ENCODE assay signal across 1 cellular context in the genomic region with DNA sequence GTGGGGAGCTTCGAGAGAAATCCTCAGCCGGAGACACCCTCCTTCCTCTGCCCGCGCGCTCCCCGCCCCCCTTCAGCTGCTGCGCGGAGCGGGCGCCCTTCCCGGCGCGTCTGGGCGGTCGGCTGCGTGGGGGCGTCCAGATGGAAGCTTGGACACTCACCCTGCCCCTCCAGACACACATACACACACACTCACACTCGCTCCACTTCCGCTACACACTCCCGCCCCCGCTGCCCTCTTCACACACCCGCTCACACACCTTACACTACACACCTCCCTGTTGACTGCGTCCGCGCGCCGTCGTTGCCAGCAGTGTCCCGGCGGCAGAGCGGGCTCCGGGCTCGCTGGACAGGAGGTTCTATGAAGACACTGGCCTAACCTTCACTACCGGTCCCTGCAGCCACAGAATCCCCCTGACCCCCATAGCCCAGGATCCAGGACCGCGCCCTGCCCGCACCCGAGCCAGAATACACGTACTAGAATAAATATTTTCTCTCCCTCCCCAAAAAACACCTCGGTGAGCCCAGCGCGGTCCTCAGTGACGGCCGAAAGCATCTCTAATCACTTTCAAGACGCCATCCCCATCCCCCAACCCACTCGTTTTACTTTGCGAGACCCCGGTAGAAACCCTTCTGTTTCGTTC.
TF ChIP-seq lines count a peak whose summit lies in the region.

No MANE protein-coding gene starts in this region.

TF ChIP-seq in GM12878, 131 proteins besides CTCF, POLR2A, EP300 and RAD21 (continued from another document and continues in another):
- TF ChIP-seq, protein P1, sequence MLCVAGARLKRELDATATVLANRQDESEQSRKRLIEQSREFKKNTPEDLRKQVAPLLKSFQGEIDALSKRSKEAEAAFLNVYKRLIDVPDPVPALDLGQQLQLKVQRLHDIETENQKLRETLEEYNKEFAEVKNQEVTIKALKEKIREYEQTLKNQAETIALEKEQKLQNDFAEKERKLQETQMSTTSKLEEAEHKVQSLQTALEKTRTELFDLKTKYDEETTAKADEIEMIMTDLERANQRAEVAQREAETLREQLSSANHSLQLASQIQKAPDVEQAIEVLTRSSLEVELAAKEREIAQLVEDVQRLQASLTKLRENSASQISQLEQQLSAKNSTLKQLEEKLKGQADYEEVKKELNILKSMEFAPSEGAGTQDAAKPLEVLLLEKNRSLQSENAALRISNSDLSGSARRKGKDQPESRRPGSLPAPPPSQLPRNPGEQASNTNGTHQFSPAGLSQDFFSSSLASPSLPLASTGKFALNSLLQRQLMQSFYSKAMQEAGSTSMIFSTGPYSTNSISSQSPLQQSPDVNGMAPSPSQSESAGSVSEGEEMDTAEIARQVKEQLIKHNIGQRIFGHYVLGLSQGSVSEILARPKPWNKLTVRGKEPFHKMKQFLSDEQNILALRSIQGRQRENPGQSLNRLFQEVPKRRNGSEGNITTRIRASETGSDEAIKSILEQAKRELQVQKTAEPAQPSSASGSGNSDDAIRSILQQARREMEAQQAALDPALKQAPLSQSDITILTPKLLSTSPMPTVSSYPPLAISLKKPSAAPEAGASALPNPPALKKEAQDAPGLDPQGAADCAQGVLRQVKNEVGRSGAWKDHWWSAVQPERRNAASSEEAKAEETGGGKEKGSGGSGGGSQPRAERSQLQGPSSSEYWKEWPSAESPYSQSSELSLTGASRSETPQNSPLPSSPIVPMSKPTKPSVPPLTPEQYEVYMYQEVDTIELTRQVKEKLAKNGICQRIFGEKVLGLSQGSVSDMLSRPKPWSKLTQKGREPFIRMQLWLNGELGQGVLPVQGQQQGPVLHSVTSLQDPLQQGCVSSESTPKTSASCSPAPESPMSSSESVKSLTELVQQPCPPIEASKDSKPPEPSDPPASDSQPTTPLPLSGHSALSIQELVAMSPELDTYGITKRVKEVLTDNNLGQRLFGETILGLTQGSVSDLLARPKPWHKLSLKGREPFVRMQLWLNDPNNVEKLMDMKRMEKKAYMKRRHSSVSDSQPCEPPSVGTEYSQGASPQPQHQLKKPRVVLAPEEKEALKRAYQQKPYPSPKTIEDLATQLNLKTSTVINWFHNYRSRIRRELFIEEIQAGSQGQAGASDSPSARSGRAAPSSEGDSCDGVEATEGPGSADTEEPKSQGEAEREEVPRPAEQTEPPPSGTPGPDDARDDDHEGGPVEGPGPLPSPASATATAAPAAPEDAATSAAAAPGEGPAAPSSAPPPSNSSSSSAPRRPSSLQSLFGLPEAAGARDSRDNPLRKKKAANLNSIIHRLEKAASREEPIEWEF (IDR thresholded peaks at IDR 0.05; ENCODE audit: insufficient replicate concordance, low read depth, low read length) = no peak
- no peak for TF ChIP-seq YY1 (IDR thresholded peaks at IDR 0.05; ENCODE audit: low read depth, low read length)
- no peak for TF ChIP-seq EZH2 (IDR thresholded peaks at IDR 0.05; ENCODE audit: borderline replicate concordance, control insufficient read depth, low read depth, low read length)
- peak; percentile 45; the same call in 1 of the 2 replicates for TF ChIP-seq TARDBP (IDR thresholded peaks at IDR 0.05; ENCODE audit: borderline replicate concordance)
- TF ChIP-seq, protein P2, sequence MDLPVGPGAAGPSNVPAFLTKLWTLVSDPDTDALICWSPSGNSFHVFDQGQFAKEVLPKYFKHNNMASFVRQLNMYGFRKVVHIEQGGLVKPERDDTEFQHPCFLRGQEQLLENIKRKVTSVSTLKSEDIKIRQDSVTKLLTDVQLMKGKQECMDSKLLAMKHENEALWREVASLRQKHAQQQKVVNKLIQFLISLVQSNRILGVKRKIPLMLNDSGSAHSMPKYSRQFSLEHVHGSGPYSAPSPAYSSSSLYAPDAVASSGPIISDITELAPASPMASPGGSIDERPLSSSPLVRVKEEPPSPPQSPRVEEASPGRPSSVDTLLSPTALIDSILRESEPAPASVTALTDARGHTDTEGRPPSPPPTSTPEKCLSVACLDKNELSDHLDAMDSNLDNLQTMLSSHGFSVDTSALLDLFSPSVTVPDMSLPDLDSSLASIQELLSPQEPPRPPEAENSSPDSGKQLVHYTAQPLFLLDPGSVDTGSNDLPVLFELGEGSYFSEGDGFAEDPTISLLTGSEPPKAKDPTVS (IDR thresholded peaks at IDR 0.05; ENCODE audit: low read depth, low read length) = no peak
- no peak for TF ChIP-seq SMARCA5 (IDR thresholded peaks at IDR 0.05)
- TF ChIP-seq, protein P3, sequence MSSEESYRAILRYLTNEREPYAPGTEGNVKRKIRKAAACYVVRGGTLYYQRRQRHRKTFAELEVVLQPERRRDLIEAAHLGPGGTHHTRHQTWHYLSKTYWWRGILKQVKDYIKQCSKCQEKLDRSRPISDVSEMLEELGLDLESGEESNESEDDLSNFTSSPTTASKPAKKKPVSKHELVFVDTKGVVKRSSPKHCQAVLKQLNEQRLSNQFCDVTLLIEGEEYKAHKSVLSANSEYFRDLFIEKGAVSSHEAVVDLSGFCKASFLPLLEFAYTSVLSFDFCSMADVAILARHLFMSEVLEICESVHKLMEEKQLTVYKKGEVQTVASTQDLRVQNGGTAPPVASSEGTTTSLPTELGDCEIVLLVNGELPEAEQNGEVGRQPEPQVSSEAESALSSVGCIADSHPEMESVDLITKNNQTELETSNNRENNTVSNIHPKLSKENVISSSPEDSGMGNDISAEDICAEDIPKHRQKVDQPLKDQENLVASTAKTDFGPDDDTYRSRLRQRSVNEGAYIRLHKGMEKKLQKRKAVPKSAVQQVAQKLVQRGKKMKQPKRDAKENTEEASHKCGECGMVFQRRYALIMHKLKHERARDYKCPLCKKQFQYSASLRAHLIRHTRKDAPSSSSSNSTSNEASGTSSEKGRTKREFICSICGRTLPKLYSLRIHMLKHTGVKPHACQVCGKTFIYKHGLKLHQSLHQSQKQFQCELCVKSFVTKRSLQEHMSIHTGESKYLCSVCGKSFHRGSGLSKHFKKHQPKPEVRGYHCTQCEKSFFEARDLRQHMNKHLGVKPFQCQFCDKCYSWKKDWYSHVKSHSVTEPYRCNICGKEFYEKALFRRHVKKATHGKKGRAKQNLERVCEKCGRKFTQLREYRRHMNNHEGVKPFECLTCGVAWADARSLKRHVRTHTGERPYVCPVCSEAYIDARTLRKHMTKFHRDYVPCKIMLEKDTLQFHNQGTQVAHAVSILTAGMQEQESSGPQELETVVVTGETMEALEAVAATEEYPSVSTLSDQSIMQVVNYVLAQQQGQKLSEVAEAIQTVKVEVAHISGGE (CRISPR knock-in tag; IDR thresholded peaks at IDR 0.05) = no peak
- TF ChIP-seq, protein P4, sequence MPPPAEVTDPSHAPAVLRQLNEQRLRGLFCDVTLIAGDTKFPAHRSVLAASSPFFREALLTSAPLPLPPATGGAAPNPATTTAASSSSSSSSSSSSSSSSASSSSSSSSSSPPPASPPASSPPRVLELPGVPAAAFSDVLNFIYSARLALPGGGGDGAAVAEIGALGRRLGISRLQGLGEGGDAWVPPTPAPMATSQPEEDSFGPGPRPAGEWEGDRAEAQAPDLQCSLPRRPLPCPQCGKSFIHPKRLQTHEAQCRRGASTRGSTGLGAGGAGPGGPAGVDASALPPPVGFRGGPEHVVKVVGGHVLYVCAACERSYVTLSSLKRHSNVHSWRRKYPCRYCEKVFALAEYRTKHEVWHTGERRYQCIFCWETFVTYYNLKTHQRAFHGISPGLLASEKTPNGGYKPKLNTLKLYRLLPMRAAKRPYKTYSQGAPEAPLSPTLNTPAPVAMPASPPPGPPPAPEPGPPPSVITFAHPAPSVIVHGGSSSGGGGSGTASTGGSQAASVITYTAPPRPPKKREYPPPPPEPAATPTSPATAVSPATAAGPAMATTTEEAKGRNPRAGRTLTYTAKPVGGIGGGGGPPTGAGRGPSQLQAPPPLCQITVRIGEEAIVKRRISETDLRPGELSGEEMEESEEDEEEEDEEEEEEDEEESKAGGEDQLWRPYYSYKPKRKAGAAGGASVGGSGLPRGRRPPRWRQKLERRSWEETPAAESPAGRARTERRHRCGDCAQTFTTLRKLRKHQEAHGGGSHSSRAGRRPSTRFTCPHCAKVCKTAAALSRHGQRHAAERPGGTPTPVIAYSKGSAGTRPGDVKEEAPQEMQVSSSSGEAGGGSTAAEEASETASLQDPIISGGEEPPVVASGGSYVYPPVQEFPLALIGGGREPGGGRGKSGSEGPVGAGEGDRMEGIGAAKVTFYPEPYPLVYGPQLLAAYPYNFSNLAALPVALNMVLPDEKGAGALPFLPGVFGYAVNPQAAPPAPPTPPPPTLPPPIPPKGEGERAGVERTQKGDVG (CRISPR knock-in tag; IDR thresholded peaks at IDR 0.05) = no peak
- TF ChIP-seq JUND (IDR thresholded peaks at IDR 0.05; ENCODE audit: low read depth, low read length) = no peak
- TF ChIP-seq, protein P5, sequence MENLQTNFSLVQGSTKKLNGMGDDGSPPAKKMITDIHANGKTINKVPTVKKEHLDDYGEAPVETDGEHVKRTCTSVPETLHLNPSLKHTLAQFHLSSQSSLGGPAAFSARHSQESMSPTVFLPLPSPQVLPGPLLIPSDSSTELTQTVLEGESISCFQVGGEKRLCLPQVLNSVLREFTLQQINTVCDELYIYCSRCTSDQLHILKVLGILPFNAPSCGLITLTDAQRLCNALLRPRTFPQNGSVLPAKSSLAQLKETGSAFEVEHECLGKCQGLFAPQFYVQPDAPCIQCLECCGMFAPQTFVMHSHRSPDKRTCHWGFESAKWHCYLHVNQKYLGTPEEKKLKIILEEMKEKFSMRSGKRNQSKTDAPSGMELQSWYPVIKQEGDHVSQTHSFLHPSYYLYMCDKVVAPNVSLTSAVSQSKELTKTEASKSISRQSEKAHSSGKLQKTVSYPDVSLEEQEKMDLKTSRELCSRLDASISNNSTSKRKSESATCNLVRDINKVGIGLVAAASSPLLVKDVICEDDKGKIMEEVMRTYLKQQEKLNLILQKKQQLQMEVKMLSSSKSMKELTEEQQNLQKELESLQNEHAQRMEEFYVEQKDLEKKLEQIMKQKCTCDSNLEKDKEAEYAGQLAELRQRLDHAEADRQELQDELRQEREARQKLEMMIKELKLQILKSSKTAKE (IDR thresholded peaks at IDR 0.05; ENCODE audit: low read depth, poor library complexity, severe bottlenecking) = no peak
- no peak for TF ChIP-seq HCFC1 (IDR thresholded peaks at IDR 0.05; ENCODE audit: low read length)
- TF ChIP-seq CREM (IDR thresholded peaks at IDR 0.05; ENCODE audit: low read depth) = no peak
- TF ChIP-seq ZNF622 (IDR thresholded peaks at IDR 0.05) = no peak
- no peak for TF ChIP-seq MEF2B (IDR thresholded peaks at IDR 0.05; ENCODE audit: partially characterized antibody, poor library complexity, severe bottlenecking)
- 0 out of 2 replicates have a peak, but pooled peaks have one; percentile 50 for TF ChIP-seq SMAD5 (IDR thresholded peaks at IDR 0.05; ENCODE audit: low read depth)
- peak; percentile 66 for TF ChIP-seq POLR2AphosphoS5 (IDR thresholded peaks at IDR 0.05; ENCODE audit: low read length)
- no peak for TF ChIP-seq SREBF1 (IDR thresholded peaks at IDR 0.05; ENCODE audit: low read length)
- TF ChIP-seq FOXM1 (IDR thresholded peaks at IDR 0.05; ENCODE audit: low read depth, low read length) = no peak
- TF ChIP-seq ZBED1 (IDR thresholded peaks at IDR 0.05; ENCODE audit: borderline replicate concordance) = no peak
- TF ChIP-seq ZNF274 (IDR thresholded peaks at IDR 0.05; ENCODE audit: insufficient read depth, insufficient read length) = no peak
- peak; percentile 55; the same call in 1 of the 2 replicates for TF ChIP-seq TCF12 (IDR thresholded peaks at IDR 0.05; ENCODE audit: low read depth, low read length)
- no peak for TF ChIP-seq ZZZ3 (IDR thresholded peaks at IDR 0.05; ENCODE audit: control insufficient read depth, insufficient read length, low read depth)
- no peak for TF ChIP-seq WRNIP1 (IDR thresholded peaks at IDR 0.05; ENCODE audit: borderline replicate concordance, low read depth, low read length)
- TF ChIP-seq KAT2A (conservative IDR thresholded peaks at IDR 0.05; ENCODE audit: control insufficient read depth, low read depth, low read length) = no peak
- TF ChIP-seq RELA (IDR thresholded peaks at IDR 0.05; ENCODE audit: borderline replicate concordance, partially characterized antibody) = no peak
- TF ChIP-seq, protein P6, sequence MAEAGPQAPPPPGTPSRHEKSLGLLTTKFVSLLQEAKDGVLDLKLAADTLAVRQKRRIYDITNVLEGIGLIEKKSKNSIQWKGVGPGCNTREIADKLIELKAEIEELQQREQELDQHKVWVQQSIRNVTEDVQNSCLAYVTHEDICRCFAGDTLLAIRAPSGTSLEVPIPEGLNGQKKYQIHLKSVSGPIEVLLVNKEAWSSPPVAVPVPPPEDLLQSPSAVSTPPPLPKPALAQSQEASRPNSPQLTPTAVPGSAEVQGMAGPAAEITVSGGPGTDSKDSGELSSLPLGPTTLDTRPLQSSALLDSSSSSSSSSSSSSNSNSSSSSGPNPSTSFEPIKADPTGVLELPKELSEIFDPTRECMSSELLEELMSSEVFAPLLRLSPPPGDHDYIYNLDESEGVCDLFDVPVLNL (IDR thresholded peaks at IDR 0.05; ENCODE audit: low read depth, low read length) = no peak
- TF ChIP-seq SIN3A (IDR thresholded peaks at IDR 0.05; ENCODE audit: low read depth, low read length) = peak; percentile 39; the same call in 1 of the 2 replicates
- TF ChIP-seq LARP7 (IDR thresholded peaks at IDR 0.05) = peak; percentile 70; the same call in 1 of the 2 replicates
- TF ChIP-seq GABPA (IDR thresholded peaks at IDR 0.05; ENCODE audit: low read depth) = 0 out of 2 replicates have a peak, but pooled peaks have one; percentile 0
- no peak for TF ChIP-seq SREBF2 (IDR thresholded peaks at IDR 0.05; ENCODE audit: low read length)
- TF ChIP-seq CHD1 (IDR thresholded peaks at IDR 0.05; ENCODE audit: low read depth, low read length) = no peak
- TF ChIP-seq, protein P7, sequence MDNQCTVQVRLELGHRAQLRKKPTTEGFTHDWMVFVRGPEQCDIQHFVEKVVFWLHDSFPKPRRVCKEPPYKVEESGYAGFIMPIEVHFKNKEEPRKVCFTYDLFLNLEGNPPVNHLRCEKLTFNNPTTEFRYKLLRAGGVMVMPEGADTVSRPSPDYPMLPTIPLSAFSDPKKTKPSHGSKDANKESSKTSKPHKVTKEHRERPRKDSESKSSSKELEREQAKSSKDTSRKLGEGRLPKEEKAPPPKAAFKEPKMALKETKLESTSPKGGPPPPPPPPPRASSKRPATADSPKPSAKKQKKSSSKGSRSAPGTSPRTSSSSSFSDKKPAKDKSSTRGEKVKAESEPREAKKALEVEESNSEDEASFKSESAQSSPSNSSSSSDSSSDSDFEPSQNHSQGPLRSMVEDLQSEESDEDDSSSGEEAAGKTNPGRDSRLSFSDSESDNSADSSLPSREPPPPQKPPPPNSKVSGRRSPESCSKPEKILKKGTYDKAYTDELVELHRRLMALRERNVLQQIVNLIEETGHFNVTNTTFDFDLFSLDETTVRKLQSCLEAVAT (IDR thresholded peaks at IDR 0.05) = peak; percentile 79
- TF ChIP-seq IRF4 (IDR thresholded peaks at IDR 0.05; ENCODE audit: low read depth, low read length) = no peak
- no peak for TF ChIP-seq KLF5 (IDR thresholded peaks at IDR 0.05; ENCODE audit: partially characterized antibody)
- TF ChIP-seq, protein P8, sequence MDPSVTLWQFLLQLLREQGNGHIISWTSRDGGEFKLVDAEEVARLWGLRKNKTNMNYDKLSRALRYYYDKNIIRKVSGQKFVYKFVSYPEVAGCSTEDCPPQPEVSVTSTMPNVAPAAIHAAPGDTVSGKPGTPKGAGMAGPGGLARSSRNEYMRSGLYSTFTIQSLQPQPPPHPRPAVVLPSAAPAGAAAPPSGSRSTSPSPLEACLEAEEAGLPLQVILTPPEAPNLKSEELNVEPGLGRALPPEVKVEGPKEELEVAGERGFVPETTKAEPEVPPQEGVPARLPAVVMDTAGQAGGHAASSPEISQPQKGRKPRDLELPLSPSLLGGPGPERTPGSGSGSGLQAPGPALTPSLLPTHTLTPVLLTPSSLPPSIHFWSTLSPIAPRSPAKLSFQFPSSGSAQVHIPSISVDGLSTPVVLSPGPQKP (IDR thresholded peaks at IDR 0.05; ENCODE audit: low read depth, low read length) = no peak; the same call in 1 of the 2 replicates
- TF ChIP-seq EGR1 (IDR thresholded peaks at IDR 0.05; ENCODE audit: borderline replicate concordance in 1 of 2, low read depth in 2 of 2, low read length in 2 of 2) = peak in 1 of 2 experiments; percentile 79; a peak in 2 of 3 replicates
- TF ChIP-seq STAT1 (conservative IDR thresholded peaks at IDR 0.05) = no peak
- no peak for TF ChIP-seq RAD51 (IDR thresholded peaks at IDR 0.05)
- TF ChIP-seq EED (IDR thresholded peaks at IDR 0.05; ENCODE audit: low read depth) = no peak
